In genomic region chr16:24098896-24099295, GRCh38 we compare ENCODE assay signal across 31 cellular contexts.
"Had no signal": no experiment of that assay in that cellular context is flagged by ENCODE, and none has a peak within 500 bp of the region (broad histone marks: within the 10 kb centered on the region; RNA-seq: fewer than 3 reads in every experiment).

No MANE protein-coding gene starts in this region.

- H3K27ac Mint-ChIP-seq: activated CD4-positive, alpha-beta memory T cell treated with anti-CD3 and anti-CD28 coated beads for 36 hours; activated CD4-positive, alpha-beta T cell treated with anti-CD3 and anti-CD28 coated beads, Interleukin-2, amount 10 ng/mL, durations not matched to agents 24 days and 14 days; activated naive CD4-positive, alpha-beta T cell treated with anti-CD3 and anti-CD28 coated beads, Interleukin-2, amount 50 U/mL, for 72 hours; activated T-helper 2 cell treated with anti-CD3 and anti-CD28 coated beads, Interferon-gamma antibody, Interleukin-2, Interleukin-4, amounts not matched to agents 10 μg/mL and 5 μg/mL and 100 μg/mL, durations not matched to agents 14 hours and 24 hours and 36 hours; mesothelial cell of epicardium; nephron progenitor cell had no signal

- H2AFZ ChIP-seq: parathyroid adenoma had no signal

- DNase-seq: activated CD4-positive, alpha-beta memory T cell treated with anti-CD3 and anti-CD28 coated beads for 36 hours; activated CD4-positive, alpha-beta T cell treated with anti-CD3 and anti-CD28 coated beads, Interleukin-2, amount 10 ng/mL, durations not matched to agents 24 days and 14 days; activated CD4-positive, CD25-positive, alpha-beta regulatory T cell treated with anti-CD3 and anti-CD28 coated beads, Interleukin-2, amount 50 U/mL, for 72 hours; activated CD8-positive, alpha-beta memory T cell treated with anti-CD3 and anti-CD28 coated beads, Interleukin-2, amount 50 U/mL, for 48 hours; activated T-cell treated with anti-CD3 and anti-CD28 coated beads, Interleukin-2, amount 50 U/mL, for 24 hours; effector CD8-positive, alpha-beta T cell; gastrocnemius medialis; glutamatergic neuron; immature natural killer cell; kidney; left colon; mammary epithelial cell; naive B cell; nephron progenitor cell; psoas muscle; stimulated activated CD4-positive, alpha-beta T cell treated with anti-CD3 and anti-CD28 coated beads, Interleukin-1b, Interleukin-23, amount 100 ng/mL, for 48 hours; stimulated activated CD4-positive, alpha-beta T cell treated with anti-CD3 and anti-CD28 coated beads, Interleukin-4, amount 100 ng/mL, for 4 hours; stimulated activated CD8-positive, alpha-beta memory T cell treated with anti-CD3 and anti-CD28 coated beads, Interleukin-4, amount 100 ng/mL, for 48 hours; stimulated activated naive CD4-positive, alpha-beta T cell treated with Interleukin-2 at 50 U/mL for 16 hours; T-helper 17 cell; T1000; WERI-Rb-1 had no signal

- H3K4me3 ChIP-seq: gastrocnemius medialis, psoas muscle, right atrium auricular region, smooth muscle cell, tibial nerve had no signal

- H3K27me3 Mint-ChIP-seq: activated CD4-positive, alpha-beta memory T cell treated with anti-CD3 and anti-CD28 coated beads for 36 hours; activated CD4-positive, alpha-beta T cell treated with anti-CD3 and anti-CD28 coated beads, Interleukin-2, amount 10 ng/mL, durations not matched to agents 24 days and 14 days; activated T-cell treated with anti-CD3 and anti-CD28 coated beads, Interleukin-2, amount 50 U/mL, for 24 hours; naive B cell; T-helper 17 cell had no signal

- H3K9me3 Mint-ChIP-seq: activated CD4-positive, alpha-beta memory T cell treated with anti-CD3 and anti-CD28 coated beads for 36 hours; activated CD4-positive, alpha-beta T cell treated with anti-CD3 and anti-CD28 coated beads, Interleukin-2, amount 10 ng/mL, durations not matched to agents 24 days and 14 days; activated naive CD4-positive, alpha-beta T cell treated with anti-CD3 and anti-CD28 coated beads, Interleukin-2, amount 50 U/mL, for 72 hours; activated T-cell treated with anti-CD3 and anti-CD28 coated beads, Interleukin-2, amount 50 U/mL, for 24 hours; activated T-helper 2 cell treated with anti-CD3 and anti-CD28 coated beads, Interferon-gamma antibody, Interleukin-2, Interleukin-4, amounts not matched to agents 10 μg/mL and 5 μg/mL and 100 μg/mL, durations not matched to agents 14 hours and 24 hours and 36 hours; immature natural killer cell; mesothelial cell of epicardium; naive B cell; nephron progenitor cell had no signal

- H3K36me3 ChIP-seq: gastrocnemius medialis, right atrium auricular region, tibial nerve, WERI-Rb-1 had no signal

- H3K4me3 Mint-ChIP-seq: activated CD4-positive, alpha-beta memory T cell treated with anti-CD3 and anti-CD28 coated beads for 36 hours; activated CD4-positive, alpha-beta T cell treated with anti-CD3 and anti-CD28 coated beads, Interleukin-2, amount 10 ng/mL, durations not matched to agents 24 days and 14 days; activated T-cell treated with anti-CD3 and anti-CD28 coated beads, Interleukin-2, amount 50 U/mL, for 24 hours; immature natural killer cell; mesothelial cell of epicardium; naive B cell; nephron progenitor cell; T-helper 17 cell had no signal

- H3K27ac ChIP-seq: gastrocnemius medialis, parathyroid adenoma, psoas muscle, right atrium auricular region, tibial nerve, WERI-Rb-1 had no signal

- H3K4me1 ChIP-seq: gastrocnemius medialis, parathyroid adenoma, psoas muscle, right atrium auricular region, tibial nerve had no signal

- H3K27me3 ChIP-seq: gastrocnemius medialis, right atrium auricular region, tibial nerve had no signal

- FAIRE-seq: bronchial epithelial cell, colon, kidney had no signal

- H3K4me1 Mint-ChIP-seq: activated CD4-positive, alpha-beta T cell treated with anti-CD3 and anti-CD28 coated beads, Interleukin-2, amount 10 ng/mL, durations not matched to agents 24 days and 14 days; nephron progenitor cell had no signal

- H3K79me2 ChIP-seq: parathyroid adenoma had no signal

- H3K9me3 ChIP-seq: gastrocnemius medialis, psoas muscle, right atrium auricular region, tibial nerve had no signal

- H3K36me3 Mint-ChIP-seq: mesothelial cell of epicardium had no signal

- H3K9ac ChIP-seq: parathyroid adenoma had no signal

- H3K4me2 ChIP-seq: smooth muscle cell had no signal
